Comparison of ENCODE assay signal across 30 cellular contexts in genomic region chr6:101380861-101381630, GRCh38. TPM values are rescaled to one million over a fixed set of nuclear protein-coding genes. Genes with fewer than 3 reads are reported as not detected.
"Had no signal": no experiment of that assay in that cellular context is flagged by ENCODE, and none has a peak within 500 bp of the region (broad histone marks: within the 10 kb centered on the region; RNA-seq: fewer than 3 reads in every experiment).

No MANE protein-coding gene starts in this region.

- H3K27ac ChIP-seq: ascending aorta, breast epithelium, cardiac muscle cell, colonic mucosa, dorsolateral prefrontal cortex, esophagus muscularis mucosa, heart left ventricle had no signal

- H3K4me3 ChIP-seq: ascending aorta, breast epithelium, cardiac muscle cell, colonic mucosa, dorsolateral prefrontal cortex, esophagus muscularis mucosa, heart left ventricle had no signal

- H3K9me3 ChIP-seq: ascending aorta, breast epithelium, colonic mucosa, esophagus muscularis mucosa, heart left ventricle had no signal

- DNase-seq: activated CD4-positive, alpha-beta memory T cell treated with anti-CD3 and anti-CD28 coated beads for 36 hours; activated CD4-positive, alpha-beta T cell treated with anti-CD3 and anti-CD28 coated beads for 36 hours; activated CD4-positive, alpha-beta T cell treated with anti-CD3 and anti-CD28 coated beads, Interleukin-2, amount 10 ng/mL, durations not matched to agents 24 days and 14 days; activated CD4-positive, CD25-positive, alpha-beta regulatory T cell; activated CD4-positive, CD25-positive, alpha-beta regulatory T cell treated with anti-CD3 and anti-CD28 coated beads, Interleukin-2, amount 50 U/mL, for 72 hours; activated CD8-positive, alpha-beta memory T cell treated with anti-CD3 and anti-CD28 coated beads, Interleukin-2, amount 50 U/mL, for 48 hours; activated gamma-delta T cell; activated naive CD4-positive, alpha-beta T cell; activated naive CD4-positive, alpha-beta T cell treated with anti-CD3 and anti-CD28 coated beads, Interleukin-2, amount 10 ng/mL, durations not matched to agents 7 days and 5 days; activated naive CD8-positive, alpha-beta T cell treated with anti-CD3 and anti-CD28 coated beads, Interleukin-2, amount 10 ng/mL, durations not matched to agents 7 days and 5 days; activated T-cell treated with anti-CD3 and anti-CD28 coated beads for 4 hours; activated T-cell treated with anti-CD3 and anti-CD28 coated beads, Interleukin-2, amount 50 U/mL, for 24 hours; activated T-cell treated with anti-CD3 and anti-CD28 coated beads, Interleukin-2, amount 50 U/mL, for 72 hours; central memory CD4-positive, alpha-beta T cell; cerebellar nuclear complex; colonic mucosa; dorsolateral prefrontal cortex; effector memory CD4-positive, alpha-beta T cell; endodermal cell; erythroblast; glutamatergic neuron; heart left ventricle; T-helper 2 cell had no signal

- FAIRE-seq: frontal cortex had no signal

- H3K36me3 ChIP-seq: ascending aorta, breast epithelium, cardiac muscle cell, colonic mucosa, esophagus muscularis mucosa, heart left ventricle had no signal

- H3K27me3 ChIP-seq: ascending aorta, breast epithelium, cardiac muscle cell, colonic mucosa, dorsolateral prefrontal cortex, esophagus muscularis mucosa, heart left ventricle had no signal

- ATAC-seq: activated CD4-positive, alpha-beta T cell treated with anti-CD3 and anti-CD28 coated beads for 36 hours; activated naive CD4-positive, alpha-beta T cell treated with anti-CD3 and anti-CD28 coated beads, Interleukin-2, amount 50 U/mL, for 72 hours; activated T-cell treated with anti-CD3 and anti-CD28 coated beads, Interleukin-2, amount 50 U/mL, for 72 hours; heart left ventricle had no signal

- H3K4me1 ChIP-seq: ascending aorta, breast epithelium, colonic mucosa, esophagus muscularis mucosa, heart left ventricle had no signal

RNA-seq across cellular contexts. Expression of gene GRIK2, which starts 12.5 kb away (rescaled TPM):
- total RNA-seq: activated CD4-positive, alpha-beta memory T cell treated with anti-CD3 and anti-CD28 coated beads for 36 hours; activated CD4-positive, alpha-beta T cell treated with anti-CD3 and anti-CD28 coated beads for 36 hours; activated CD4-positive, alpha-beta T cell treated with anti-CD3 and anti-CD28 coated beads, Interleukin-2, amount 10 ng/mL, durations not matched to agents 24 days and 14 days; activated naive CD4-positive, alpha-beta T cell treated with anti-CD3 and anti-CD28 coated beads, Interleukin-2, amount 50 U/mL, for 72 hours; activated T-cell treated with anti-CD3 and anti-CD28 coated beads, Interleukin-2, amount 50 U/mL, for 72 hours; ascending aorta; T-helper 1 cell treated with Interleukin-12 subunit alpha and Interleukin-12 subunit beta and Interleukin-4 antibody, amounts not matched to agents 30 ng/mL and 1 ng/mL, for 36 hours had no signal
